In the genomic region with DNA sequence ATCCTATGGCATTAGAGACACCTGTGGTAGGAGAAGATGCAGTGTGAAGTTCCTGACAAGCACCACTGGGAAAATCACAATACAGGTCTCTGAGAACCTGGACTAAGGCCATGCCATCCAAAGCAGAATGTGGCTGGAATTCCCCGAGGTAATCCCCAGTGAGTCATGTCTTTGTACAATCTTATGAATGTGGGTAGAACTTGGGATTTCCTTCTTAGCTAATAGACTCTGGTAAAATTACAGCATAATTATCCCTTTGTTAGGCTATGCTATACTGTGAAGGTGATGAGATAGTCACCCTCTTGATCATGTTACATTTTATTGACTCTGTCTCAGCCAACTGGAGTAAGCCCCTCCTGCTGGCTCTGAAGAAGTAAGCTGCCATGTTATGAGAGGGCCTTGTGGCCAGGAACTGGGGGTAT, we compare ENCODE assay signal across 1 cellular context.
A peak's percentile ranks its signal among the peaks of the same experiment; 100 is the strongest.
TF ChIP-seq lines count a peak whose summit lies in the region.

No MANE protein-coding gene starts in this region.

TF ChIP-seq in GM12878, 131 proteins besides CTCF, POLR2A, EP300 and RAD21 (continued from another document):
- TF ChIP-seq, protein P1, sequence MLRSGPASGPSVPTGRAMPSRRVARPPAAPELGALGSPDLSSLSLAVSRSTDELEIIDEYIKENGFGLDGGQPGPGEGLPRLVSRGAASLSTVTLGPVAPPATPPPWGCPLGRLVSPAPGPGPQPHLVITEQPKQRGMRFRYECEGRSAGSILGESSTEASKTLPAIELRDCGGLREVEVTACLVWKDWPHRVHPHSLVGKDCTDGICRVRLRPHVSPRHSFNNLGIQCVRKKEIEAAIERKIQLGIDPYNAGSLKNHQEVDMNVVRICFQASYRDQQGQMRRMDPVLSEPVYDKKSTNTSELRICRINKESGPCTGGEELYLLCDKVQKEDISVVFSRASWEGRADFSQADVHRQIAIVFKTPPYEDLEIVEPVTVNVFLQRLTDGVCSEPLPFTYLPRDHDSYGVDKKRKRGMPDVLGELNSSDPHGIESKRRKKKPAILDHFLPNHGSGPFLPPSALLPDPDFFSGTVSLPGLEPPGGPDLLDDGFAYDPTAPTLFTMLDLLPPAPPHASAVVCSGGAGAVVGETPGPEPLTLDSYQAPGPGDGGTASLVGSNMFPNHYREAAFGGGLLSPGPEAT (IDR thresholded peaks at IDR 0.05; ENCODE audit: low read depth), result 0 out of 2 replicates have a peak, but pooled peaks have one; percentile 34
- TF ChIP-seq, protein P2, sequence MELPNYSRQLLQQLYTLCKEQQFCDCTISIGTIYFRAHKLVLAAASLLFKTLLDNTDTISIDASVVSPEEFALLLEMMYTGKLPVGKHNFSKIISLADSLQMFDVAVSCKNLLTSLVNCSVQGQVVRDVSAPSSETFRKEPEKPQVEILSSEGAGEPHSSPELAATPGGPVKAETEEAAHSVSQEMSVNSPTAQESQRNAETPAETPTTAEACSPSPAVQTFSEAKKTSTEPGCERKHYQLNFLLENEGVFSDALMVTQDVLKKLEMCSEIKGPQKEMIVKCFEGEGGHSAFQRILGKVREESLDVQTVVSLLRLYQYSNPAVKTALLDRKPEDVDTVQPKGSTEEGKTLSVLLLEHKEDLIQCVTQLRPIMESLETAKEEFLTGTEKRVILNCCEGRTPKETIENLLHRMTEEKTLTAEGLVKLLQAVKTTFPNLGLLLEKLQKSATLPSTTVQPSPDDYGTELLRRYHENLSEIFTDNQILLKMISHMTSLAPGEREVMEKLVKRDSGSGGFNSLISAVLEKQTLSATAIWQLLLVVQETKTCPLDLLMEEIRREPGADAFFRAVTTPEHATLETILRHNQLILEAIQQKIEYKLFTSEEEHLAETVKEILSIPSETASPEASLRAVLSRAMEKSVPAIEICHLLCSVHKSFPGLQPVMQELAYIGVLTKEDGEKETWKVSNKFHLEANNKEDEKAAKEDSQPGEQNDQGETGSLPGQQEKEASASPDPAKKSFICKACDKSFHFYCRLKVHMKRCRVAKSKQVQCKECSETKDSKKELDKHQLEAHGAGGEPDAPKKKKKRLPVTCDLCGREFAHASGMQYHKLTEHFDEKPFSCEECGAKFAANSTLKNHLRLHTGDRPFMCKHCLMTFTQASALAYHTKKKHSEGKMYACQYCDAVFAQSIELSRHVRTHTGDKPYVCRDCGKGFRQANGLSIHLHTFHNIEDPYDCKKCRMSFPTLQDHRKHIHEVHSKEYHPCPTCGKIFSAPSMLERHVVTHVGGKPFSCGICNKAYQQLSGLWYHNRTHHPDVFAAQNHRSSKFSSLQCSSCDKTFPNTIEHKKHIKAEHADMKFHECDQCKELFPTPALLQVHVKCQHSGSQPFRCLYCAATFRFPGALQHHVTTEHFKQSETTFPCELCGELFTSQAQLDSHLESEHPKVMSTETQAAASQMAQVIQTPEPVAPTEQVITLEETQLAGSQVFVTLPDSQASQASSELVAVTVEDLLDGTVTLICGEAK (IDR thresholded peaks at IDR 0.05; ENCODE audit: borderline replicate concordance), result no peak
- peak; percentile 34; the same call in 1 of the 2 replicates for TF ChIP-seq IKZF1 (conservative IDR thresholded peaks at IDR 0.05)
- peak; percentile 82 for TF ChIP-seq RELA (IDR thresholded peaks at IDR 0.05; ENCODE audit: borderline replicate concordance, partially characterized antibody)
